ENCODE assay signal across 32 cellular contexts in genomic region chr11:69814411-69814810, GRCh38. TPM values are rescaled to one million over a fixed set of nuclear protein-coding genes. Genes with fewer than 3 reads are reported as not detected.
"Had no signal": no experiment of that assay in that cellular context is flagged by ENCODE, and none has a peak within 500 bp of the region (broad histone marks: within the 10 kb centered on the region; RNA-seq: fewer than 3 reads in every experiment).

No MANE protein-coding gene starts in this region.

- H3K27ac ChIP-seq: colonic mucosa, epithelial cell of prostate, esophagus squamous epithelium, gastrocnemius medialis, heart right ventricle, left lung had no signal

- ATAC-seq: effector memory CD8-positive, alpha-beta T cell; esophagus mucosa; gastrocnemius medialis; heart right ventricle; left cardiac atrium; left lung; left ventricle myocardium superior had no signal

- FAIRE-seq: endometrium, islet of Langerhans, keratinocyte had no signal

- H3K9me3 ChIP-seq: colonic mucosa, esophagus squamous epithelium, gastrocnemius medialis, heart right ventricle, left lung had no signal

- H3K4me1 ChIP-seq: colonic mucosa, gastrocnemius medialis, left lung had no signal

- DNase-seq: colonic mucosa; cortex of kidney; effector CD8-positive, alpha-beta T cell; effector memory CD8-positive, alpha-beta T cell; endodermal cell; erythroblast; esophagus squamous epithelium; foreskin fibroblast; foreskin melanocyte; gastrocnemius medialis; glutamatergic neuron; head of caudate nucleus; heart right ventricle; hippocampal formation; left cardiac atrium; left ventricle myocardium superior; mammary epithelial cell; mesendoderm; midbrain had no signal

- H3K4me3 ChIP-seq: colonic mucosa, esophagus squamous epithelium, gastrocnemius medialis, heart right ventricle, left lung, lung had no signal

- H3K36me3 ChIP-seq: colonic mucosa, esophagus squamous epithelium, gastrocnemius medialis, heart right ventricle, left lung had no signal

RNA-seq across cellular contexts. Expression of gene FGF3, which starts 4.8 kb away (rescaled TPM):
- total RNA-seq: colonic mucosa, dermis microvascular lymphatic vessel endothelial cell, endodermal cell, esophagus mucosa, esophagus squamous epithelium, gastrocnemius medialis, glomerular endothelial cell, heart right ventricle, kidney epithelial cell, left cardiac atrium, left lung, left ventricle myocardium superior, lower leg skin, lung, mammary epithelial cell, mononuclear cell, mucosa of gallbladder had no signal
- polyA plus RNA-seq: heart right ventricle, keratinocyte, lung, mammary epithelial cell had no signal

RNA-seq across cellular contexts. Expression of gene FGF4, which starts 39.3 kb away (rescaled TPM):
- total RNA-seq: colonic mucosa, dermis microvascular lymphatic vessel endothelial cell, esophagus mucosa, esophagus squamous epithelium, gastrocnemius medialis, glomerular endothelial cell, heart right ventricle, kidney epithelial cell, left cardiac atrium, left lung, left ventricle myocardium superior, lower leg skin, lung, mammary epithelial cell, mononuclear cell, mucosa of gallbladder had no signal
- polyA plus RNA-seq: heart right ventricle, keratinocyte, lung, mammary epithelial cell had no signal
